ENCODE assay signal across 1 cellular context in the genomic region with DNA sequence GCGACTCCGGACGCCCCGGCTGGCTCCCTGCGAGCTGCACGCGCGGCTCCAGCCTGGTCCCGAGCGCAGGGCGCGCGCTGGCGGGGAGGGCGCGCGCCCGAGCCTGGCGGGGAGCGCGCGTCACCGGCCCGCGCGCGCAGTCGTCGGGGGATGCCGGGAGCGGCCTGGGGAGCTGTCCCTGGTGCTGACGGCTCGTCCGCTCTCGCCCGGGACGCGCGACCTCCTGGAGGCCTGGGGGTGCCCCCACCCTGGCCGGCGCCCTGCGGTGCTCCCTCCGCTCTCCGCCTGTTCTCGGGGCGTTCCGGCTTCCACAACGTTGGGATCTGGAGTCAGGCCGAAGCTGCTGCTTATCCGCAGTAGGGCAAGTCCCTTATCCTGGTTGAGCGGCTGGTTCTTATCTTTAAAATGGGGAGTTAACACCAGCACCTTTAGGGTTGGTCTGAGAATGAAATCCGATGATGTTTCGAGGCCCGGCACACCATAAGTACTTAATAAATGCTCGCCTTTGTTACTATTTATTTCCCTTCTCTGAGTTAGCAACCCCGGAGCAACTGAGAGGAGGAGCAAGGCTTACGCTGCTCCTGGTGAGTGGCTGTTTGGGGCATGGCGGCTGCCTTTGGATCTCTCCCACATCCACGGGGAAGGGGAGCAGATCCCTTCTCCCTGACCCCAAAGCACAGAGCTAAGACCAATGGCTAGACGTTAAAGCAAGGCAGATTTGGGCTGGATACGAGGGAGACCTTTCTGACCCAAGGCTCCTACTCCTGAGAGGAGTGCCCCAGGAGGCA.
TF ChIP-seq lines count a peak whose summit lies in the region.

A gene (minus strand): TSS at position 79 of the 788 bp plus-strand sequence. CDS start 29,166 bp downstream, outside the sequence.

TF ChIP-seq in H1, 55 proteins besides CTCF, POLR2A, EP300 and RAD21:
- TF ChIP-seq PHF8 (conservative IDR thresholded peaks at IDR 0.05; ENCODE audit: low read depth, low read length) (no peak), CREB1 (IDR thresholded peaks at IDR 0.05) (peak; percentile 45; the same call in 1 of the 2 replicates), KDM1A (IDR thresholded peaks at IDR 0.05; ENCODE audit: borderline replicate concordance, low read length) (no peak), GABPA (IDR thresholded peaks at IDR 0.05; ENCODE audit: borderline replicate concordance, insufficient read depth, low read length) (peak; percentile 74; the same call in 1 of the 2 replicates), TEAD4 (IDR thresholded peaks at IDR 0.05; ENCODE audit: low read depth, low read length) (0 out of 2 replicates have a peak, but pooled peaks have one; percentile 46), RXRA (IDR thresholded peaks at IDR 0.05; ENCODE audit: insufficient read depth, low read depth, low read length) (no peak), SIN3A (conservative IDR thresholded peaks at IDR 0.05 in 1 of 2, IDR thresholded peaks at IDR 0.05 in 1 of 2; ENCODE audit: low read depth in 1 of 2, low read length in 2 of 2) (peak in 1 of 2 experiments; percentile 88; a peak in 2 of 4 replicates), SUZ12 (IDR thresholded peaks at IDR 0.05; ENCODE audit: low read length) (0 out of 2 replicates have a peak, but pooled peaks have one; percentile 11), KDM4A (IDR thresholded peaks at IDR 0.05; ENCODE audit: low read depth, low read length, severe bottlenecking) (no peak)
- TF ChIP-seq, protein P1, sequence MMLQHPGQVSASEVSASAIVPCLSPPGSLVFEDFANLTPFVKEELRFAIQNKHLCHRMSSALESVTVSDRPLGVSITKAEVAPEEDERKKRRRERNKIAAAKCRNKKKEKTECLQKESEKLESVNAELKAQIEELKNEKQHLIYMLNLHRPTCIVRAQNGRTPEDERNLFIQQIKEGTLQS (IDR thresholded peaks at IDR 0.05; ENCODE audit: insufficient read depth, low read depth, low read length) = no peak
